Comparison of ENCODE assay signal across 23 cellular contexts in the genomic region with DNA sequence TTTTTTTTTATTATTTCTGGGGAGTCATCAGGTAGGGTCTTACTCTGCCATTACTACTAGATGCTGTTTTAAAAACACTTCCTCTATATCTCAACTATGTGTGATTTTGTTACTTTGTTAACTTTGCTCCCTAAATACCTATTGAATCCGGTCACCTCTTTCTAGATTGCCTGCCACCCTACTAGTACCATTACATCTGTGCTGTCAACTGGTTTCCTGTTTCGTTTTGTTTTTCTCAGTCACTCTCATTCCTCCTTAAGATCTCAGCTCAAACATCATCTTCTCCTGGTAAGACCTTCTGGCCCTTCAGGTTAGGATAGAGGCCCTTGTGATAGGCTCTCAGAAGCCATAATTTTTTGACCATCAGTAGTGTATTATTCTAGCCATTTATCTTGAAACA.
"Had no signal": no experiment of that assay in that cellular context is flagged by ENCODE, and none has a peak within 500 bp of the region (broad histone marks: within the 10 kb centered on the region; RNA-seq: fewer than 3 reads in every experiment).

No MANE protein-coding gene starts in this region.

- H3K4me3 Mint-ChIP-seq: IgD-negative memory B cell, T-cell had no signal

- H3K4me2 ChIP-seq: KMS-11, SK-N-SH had no signal

- DNase-seq: Kasumi-1, MM.1S, NCI-H1092 treated with DMSO at 0.1 percent for 48 hours, NCI-H1436 treated with DMSO at 0.1 percent for 48 hours, NCI-H1694, NCI-H1930, NCI-H2081, NCI-H2107, NCI-H2227 treated with DMSO at 0.1 percent for 48 hours, NCI-H524, NCI-H526 treated with DMSO at 0.1 percent for 48 hours, NCI-H748 treated with DMSO at 0.1 percent for 48 hours, SHP77, SK-N-SH, SW 1271, T-cell had no signal

- H3K9me3 ChIP-seq: SK-N-SH had no signal

- H3K27ac ChIP-seq: HL-60, KMS-11, RWPE1 had no signal

- H3K27ac Mint-ChIP-seq: IgD-negative memory B cell, T-cell had no signal

- FAIRE-seq: HTR-8/SVneo, K562, RCC 7860 had no signal

- H3K9ac ChIP-seq: KMS-11, SK-N-SH had no signal

- H3K4me3 ChIP-seq: K562 had no signal

- H3K36me3 Mint-ChIP-seq: IgD-negative memory B cell, T-cell had no signal

- H3K4me1 Mint-ChIP-seq: IgD-negative memory B cell, T-cell had no signal

- ATAC-seq: K562, T-cell had no signal

- H3K27me3 Mint-ChIP-seq: IgD-negative memory B cell had no signal
